In the genomic region with DNA sequence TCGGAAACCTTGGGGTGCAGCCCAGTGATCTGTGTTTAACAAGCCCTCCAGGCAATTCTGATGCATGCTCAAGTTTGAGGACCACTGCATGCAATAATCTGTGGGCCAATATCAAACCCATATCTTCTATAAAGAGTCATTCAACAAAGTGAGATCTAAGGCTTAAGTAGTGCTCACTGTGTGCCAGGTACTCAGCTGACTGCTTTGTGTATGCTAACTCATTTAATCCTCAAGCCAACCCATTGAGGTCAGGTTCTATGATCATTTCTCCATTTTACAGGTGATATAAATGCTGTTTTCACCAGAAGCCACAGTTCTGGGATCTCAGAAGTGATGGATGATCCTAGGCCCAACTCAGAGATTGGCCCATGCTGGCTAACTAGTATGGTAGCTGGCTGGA, we compare ENCODE assay signal across 12 cellular contexts.
DNase-seq lines count a peak whose midpoint lies in the region; ATAC-seq and TF ChIP-seq lines count a peak whose summit lies in the region.
"Had no signal": no experiment of that assay in that cellular context is flagged by ENCODE, and none has a peak within 500 bp of the region (broad histone marks: within the 10 kb centered on the region; RNA-seq: fewer than 3 reads in every experiment).

No MANE protein-coding gene starts in this region.

- H4K20me1 ChIP-seq in mammary epithelial cell (ENCODE audit: insufficient read depth, low read length), result no peaks in the 10 kb centered on the region
- no peaks in the 10 kb centered on the region for H4K20me1 ChIP-seq in Karpas-422 (ENCODE audit: insufficient read depth, low read depth, low read length)

- no peak overlapping the region for H3K4me3 Mint-ChIP-seq in natural killer cell
- H3K4me3 Mint-ChIP-seq: activated T-cell treated with anti-CD3 and anti-CD28 coated beads, Interleukin-2, amount 50 U/mL, for 4 hours had no signal

- no peaks in the 10 kb centered on the region for H3K36me3 Mint-ChIP-seq in natural killer cell

- no peak overlapping the region for H3K4me2 ChIP-seq in mammary epithelial cell (ENCODE audit: insufficient read depth, low read depth, low read length)
- H3K4me2 ChIP-seq in Karpas-422 (ENCODE audit: low read depth, low read length, poor library complexity, severe bottlenecking), result no peak overlapping the region

- H3K27me3 ChIP-seq in NT2/D1 (ENCODE audit: insufficient read depth, insufficient read length) (no peaks in the 10 kb centered on the region), mammary epithelial cell (ENCODE audit: insufficient read depth, low read length) (no peaks in the 10 kb centered on the region), muscle layer of duodenum (ENCODE audit: low read depth, low read length) (no peaks in the 10 kb centered on the region), thoracic aorta (replicated peaks; ENCODE audit: insufficient read depth) (no peaks in the 10 kb centered on the region), Karpas-422 (ENCODE audit: low read length) (no peaks in the 10 kb centered on the region)

- H3K27me3 Mint-ChIP-seq in natural killer cell (ENCODE audit: low read depth in 2 of 2), result peaks cover 10% of the 10 kb centered on the region in 2 donors

- H3K79me2 ChIP-seq in mammary epithelial cell (ENCODE audit: insufficient read depth, low read length), result no peaks in the 10 kb centered on the region
- H3K79me2 ChIP-seq in Karpas-422 (ENCODE audit: low read length), result no peaks in the 10 kb centered on the region

- CTCF ChIA-PET in mammary epithelial cell (lab: Charles Lee; ENCODE audit: low non-redundant PET), result no interaction called here

- H3K4me3 ChIP-seq in NT2/D1 (ENCODE audit: insufficient read length, low read depth) (no peak overlapping the region), mammary epithelial cell (replicated peaks in 1 of 3; ENCODE audit: insufficient read depth in 1 of 3, low read depth in 2 of 3, low read length in 3 of 3) (no peak overlapping the region), muscle layer of duodenum (ENCODE audit: low read depth in 1 of 2, low read length in 2 of 2) (no peak overlapping the region), thoracic aorta (no peak overlapping the region), Karpas-422 (ENCODE audit: low read length) (no peak overlapping the region)

- H3K9ac ChIP-seq in NT2/D1 (ENCODE audit: insufficient read length, low read depth) (peak overlapping the region; percentile 59), mammary epithelial cell (ENCODE audit: insufficient read depth, low read length) (no peak overlapping the region), Karpas-422 (ENCODE audit: low read length) (no peak overlapping the region)

- H3K27ac ChIP-seq in mammary epithelial cell (ENCODE audit: insufficient read depth, low read depth, low read length) (no peak overlapping the region), muscle layer of duodenum (ENCODE audit: low read length) (peak overlapping the region; percentile 45), thoracic aorta (peak overlapping the region; percentile 74 to 89), Karpas-422 (ENCODE audit: low read length) (no peak overlapping the region)

- H2AFZ ChIP-seq in mammary epithelial cell (ENCODE audit: low read depth, low read length) (peak overlapping the region; percentile 40), Karpas-422 (ENCODE audit: low read length) (no peak overlapping the region)

- H3K9me2 ChIP-seq in Karpas-422 (replicated peaks; ENCODE audit: insufficient read depth, low read length), result no peaks in the 10 kb centered on the region

- DNase-seq in NT2/D1 (ENCODE audit: low read depth, low spot score) (no peak), mammary epithelial cell (no peak), thoracic aorta (ENCODE audit: low spot score) (no peak), natural killer cell (no peak), GM19240 (ENCODE audit: insufficient read length, low spot score) (no peak), Karpas-422 (no peak)
- DNase-seq: activated T-cell treated with anti-CD3 and anti-CD28 coated beads, Interleukin-2, amount 50 U/mL, for 4 hours; NCI-H1436 treated with DMSO at 0.1 percent for 48 hours; NCI-H526 had no signal

- no peak for TF ChIP-seq CTCF in mammary epithelial cell (conservative IDR thresholded peaks at IDR 0.05 in 1 of 2, IDR thresholded peaks at IDR 0.05 in 1 of 2; ENCODE audit: extremely low read depth in 1 of 2, insufficient read depth in 1 of 2, low read depth in 1 of 2, low read length in 2 of 2)
- no peak for TF ChIP-seq CTCF in thoracic aorta (IDR thresholded peaks at IDR 0.05)
- TF ChIP-seq CTCF in natural killer cell (IDR thresholded peaks at IDR 0.05), result no peak

- no peak for ATAC-seq in thoracic aorta (ENCODE audit: insufficient number of reproducible peaks, low FRiP score, low read depth)
- ATAC-seq in GM21786 (IDR thresholded peaks at IDR 0.05; ENCODE audit: unreplicated experiment), result no peak
- no peak for ATAC-seq in natural killer cell
- ATAC-seq: activated CD4-positive, CD25-positive, alpha-beta regulatory T cell treated with anti-CD3 and anti-CD28 coated beads, Interleukin-2, amount 50 U/mL, for 24 hours; activated T-cell treated with anti-CD3 and anti-CD28 coated beads, Interleukin-2, amount 50 U/mL, for 4 hours had no signal

- H3K27ac Mint-ChIP-seq in natural killer cell, result no peak overlapping the region

- H3K9me3 ChIP-seq in NT2/D1 (ENCODE audit: insufficient read depth, low read length), result no peaks in the 10 kb centered on the region
- H3K9me3 ChIP-seq in mammary epithelial cell (replicated peaks; ENCODE audit: insufficient read depth, low read length), result no peaks in the 10 kb centered on the region
- no peaks in the 10 kb centered on the region for H3K9me3 ChIP-seq in muscle layer of duodenum (ENCODE audit: control insufficient read depth in 1 of 2, low read length in 2 of 2)
- no peaks in the 10 kb centered on the region for H3K9me3 ChIP-seq in thoracic aorta
- H3K9me3 ChIP-seq in Karpas-422 (ENCODE audit: low read length), result no peaks in the 10 kb centered on the region

- no peaks in the 10 kb centered on the region for H3K36me3 ChIP-seq in NT2/D1 (ENCODE audit: insufficient read depth, insufficient read length, low read length)
- H3K36me3 ChIP-seq in mammary epithelial cell (ENCODE audit: insufficient read depth, low read length), result no peaks in the 10 kb centered on the region
- H3K36me3 ChIP-seq in muscle layer of duodenum (ENCODE audit: control insufficient read depth in 1 of 2, insufficient read depth in 2 of 2, low read length in 2 of 2), result peaks cover 0 to 9% of the 10 kb centered on the region in 2 donors
- no peaks in the 10 kb centered on the region for H3K36me3 ChIP-seq in thoracic aorta
- H3K36me3 ChIP-seq in Karpas-422 (ENCODE audit: insufficient read depth, low read length), result no peaks in the 10 kb centered on the region

- intact Hi-C loops in mammary epithelial cell (cut with micrococcal nuclease) (loop anchor here (2.0 kb wide), 1 partner anchor 39 kb away; no protein-coding TSS in a partner anchor), natural killer cell (cut with micrococcal nuclease) (no loop called here)

- WGBS in mammary epithelial cell (ENCODE audit: low coverage, missing lambda C conversion rate), result 90% methylated on average over 1 of the region's 1 CpG

- in situ Hi-C loops in mammary epithelial cell (cut with MboI; ENCODE audit: low sequenced_read_pairs in 2 of 2), result no loop called here

- no TSS peak for BruUV-seq in mammary epithelial cell (replicated peaks; lab: Mats Ljungman, UMichigan)

- no peaks in the 10 kb centered on the region for H3K4me1 Mint-ChIP-seq in natural killer cell

- dilution Hi-C loops in mammary epithelial cell (cut with HindIII; ENCODE audit: low sequenced_read_pairs), result no loop called here

- no peaks in the 10 kb centered on the region for H3K9me3 Mint-ChIP-seq in natural killer cell
- H3K9me3 Mint-ChIP-seq: activated T-cell treated with anti-CD3 and anti-CD28 coated beads, Interleukin-2, amount 50 U/mL, for 4 hours had no signal

- H3K4me1 ChIP-seq in NT2/D1 (ENCODE audit: insufficient read depth, insufficient read length), result peaks cover 28% of the 10 kb centered on the region
- H3K4me1 ChIP-seq in mammary epithelial cell (ENCODE audit: insufficient read depth, low read length), result peaks cover 21% of the 10 kb centered on the region
- peaks cover 12 to 16% of the 10 kb centered on the region in 2 donors for H3K4me1 ChIP-seq in muscle layer of duodenum (ENCODE audit: control insufficient read depth in 1 of 2, insufficient read depth in 2 of 2, low read length in 2 of 2)
- H3K4me1 ChIP-seq in thoracic aorta (ENCODE audit: control insufficient read depth in 1 of 2, low read depth in 2 of 2), result peaks cover 13 to 38% of the 10 kb centered on the region in 2 donors
- H3K4me1 ChIP-seq in Karpas-422 (ENCODE audit: low read length), result no peaks in the 10 kb centered on the region

Comparison
In these comparisons a context has a peak if more than half of its experiments do, and no peak if none do; other contexts are left out.
1. H3K27ac ChIP-seq: peak in muscle layer of duodenum (single experiment) and thoracic aorta (2 of 2); none in mammary epithelial cell (single experiment) and Karpas-422 (single experiment).